Comparison of ENCODE assay signal across 20 cellular contexts in genomic region chr22:28118957-28119631, GRCh38.
DNase-seq lines count a peak whose midpoint lies in the region; ATAC-seq, FAIRE-seq and TF ChIP-seq lines count a peak whose summit lies in the region.
"Had no signal": no experiment of that assay in that cellular context is flagged by ENCODE, and none has a peak within 500 bp of the region (broad histone marks: within the 10 kb centered on the region; RNA-seq: fewer than 3 reads in every experiment).

No MANE protein-coding gene starts in this region.

- H3K9ac ChIP-seq in keratinocyte (ENCODE audit: control insufficient read depth, extremely low read depth, insufficient read depth, low read length), result no peak overlapping the region
- H3K9ac ChIP-seq: BLaER1 had no signal

- H3K4me3 ChIP-seq in heart left ventricle, result no peak overlapping the region
- H3K4me3 ChIP-seq in keratinocyte (ENCODE audit: control insufficient read depth in 2 of 3, extremely low read depth in 1 of 3, insufficient read depth in 2 of 3, low read depth in 1 of 3, low read length in 3 of 3), result no peak overlapping the region
- no peak overlapping the region for H3K4me3 ChIP-seq in psoas muscle
- H3K4me3 ChIP-seq: BLaER1, GM12878, GM23338 had no signal

- dilution Hi-C loops in keratinocyte (cut with MboI; ENCODE audit: extremely low pct_ligation_motif_present, low sequenced_read_pairs), result no loop called here

- H3K36me3 ChIP-seq in heart left ventricle (no peaks in the 10 kb centered on the region), keratinocyte (ENCODE audit: control insufficient read depth in 2 of 2, extremely low read depth in 1 of 2, insufficient read depth in 2 of 2, low read length in 2 of 2) (no peaks in the 10 kb centered on the region), psoas muscle (ENCODE audit: insufficient read depth in 1 of 2, low read depth in 1 of 2) (no peaks in the 10 kb centered on the region)
- H3K36me3 ChIP-seq: BLaER1 had no signal

- TF ChIP-seq CTCF in heart left ventricle (IDR thresholded peaks at IDR 0.05) (no peak), keratinocyte (optimal IDR thresholded peaks at IDR 0.05 in 1 of 3, IDR thresholded peaks at IDR 0.05 in 1 of 3, conservative IDR thresholded peaks at IDR 0.05 in 1 of 3; ENCODE audit: extremely low read depth in 1 of 3, insufficient read depth in 2 of 3, low read length in 3 of 3) (no peak), psoas muscle (IDR thresholded peaks at IDR 0.05) (no peak), GM10266 (IDR thresholded peaks at IDR 0.05; ENCODE audit: control insufficient read depth, insufficient read depth, low read depth, missing control alignments) (no peak)

- intact Hi-C loops in left ventricle myocardium superior (cut with micrococcal nuclease), result no loop called here
- intact Hi-C loops in heart left ventricle (cut with DNase I), result loop anchor here in 2 of 10 donors (10.0 kb wide), 3 partner anchors 116 to 476 kb away; no protein-coding TSS in a partner anchor
- intact Hi-C loops in psoas muscle (cut with DNase I), result loop anchor here (10.0 kb wide), 2 partner anchors 94 to 326 kb away; no protein-coding TSS in a partner anchor

- H3K27me3 ChIP-seq in heart left ventricle (no peaks in the 10 kb centered on the region), keratinocyte (ENCODE audit: control insufficient read depth, extremely low read depth, insufficient read depth, low read length) (no peaks in the 10 kb centered on the region), psoas muscle (ENCODE audit: insufficient read depth in 3 of 3, low read length in 2 of 3) (no peaks in the 10 kb centered on the region)
- H3K27me3 ChIP-seq: BLaER1 had no signal

- peaks cover 0 to 42% (median 19%) of the 10 kb centered on the region in 12 donors for H3K4me1 ChIP-seq in heart left ventricle
- peaks cover 31% of the 10 kb centered on the region for H3K4me1 ChIP-seq in keratinocyte (ENCODE audit: control insufficient read depth, extremely low read depth, insufficient read depth, low read length)
- peaks cover 30% of the 10 kb centered on the region for H3K4me1 ChIP-seq in psoas muscle
- H3K4me1 ChIP-seq: BLaER1, Caco-2 had no signal

- H3K9me3 ChIP-seq in heart left ventricle (no peaks in the 10 kb centered on the region), keratinocyte (ENCODE audit: control insufficient read depth, low read depth, low read length) (no peaks in the 10 kb centered on the region), psoas muscle (no peaks in the 10 kb centered on the region)
- H3K9me3 ChIP-seq: BLaER1, Caco-2 had no signal

- no peak overlapping the region for H2AFZ ChIP-seq in keratinocyte (ENCODE audit: control insufficient read depth, low read length)
- H2AFZ ChIP-seq: GM23338 had no signal

- 66 to 81% (median 75%) methylated on average over 2 of the region's 2 CpGs for WGBS in heart left ventricle, 4 donors
- WGBS in psoas muscle, 3 donors, result 31 to 63% (median 33%) methylated on average over 2 of the region's 2 CpGs

- peak; percentile 45 for ATAC-seq in left ventricle myocardium superior
- ATAC-seq in heart left ventricle, result no peak
- ATAC-seq in psoas muscle, result peak in 3 of 4 donors; percentile 73 to 79 (median 77)
- ATAC-seq in GM21576 (IDR thresholded peaks at IDR 0.05; ENCODE audit: unreplicated experiment), result no peak
- ATAC-seq: CD8-positive, alpha-beta T cell; GM12878; GM23338; HCT116 had no signal

- H3K9me1 ChIP-seq in keratinocyte (ENCODE audit: control insufficient read depth, extremely low read depth, insufficient read depth, low read length), result no peaks in the 10 kb centered on the region

- TF ChIP-seq POLR2A in heart left ventricle (IDR thresholded peaks at IDR 0.05), result no peak

- peak overlapping the region in 4 of 12 donors; percentile 9 to 51 (median 30) for H3K27ac ChIP-seq in heart left ventricle
- H3K27ac ChIP-seq in keratinocyte (ENCODE audit: control insufficient read depth, insufficient read depth, low read length), result no peak overlapping the region
- H3K27ac ChIP-seq in psoas muscle, result peak overlapping the region; percentile 23
- H3K27ac ChIP-seq: BLaER1, C4-2B had no signal

- H4K20me1 ChIP-seq in keratinocyte (ENCODE audit: control insufficient read depth, extremely low read depth, insufficient read depth, low read length), result no peaks in the 10 kb centered on the region
- H4K20me1 ChIP-seq: BLaER1 had no signal

- no peak overlapping the region for H3K4me2 ChIP-seq in keratinocyte (ENCODE audit: control insufficient read depth, extremely low read depth, insufficient read depth, low read depth, low read length)
- H3K4me2 ChIP-seq: BLaER1, GM23338 had no signal

- DNase-seq in left ventricle myocardium superior (no peak), heart left ventricle (no peak), keratinocyte (ENCODE audit: low read depth, low spot score) (no peak), psoas muscle (no peak), GM10266 (ENCODE audit: extremely low spot score) (no peak), midbrain (lab: John Stamatoyannopoulos, UW) (no peak)
- DNase-seq: Caco-2; CD4-positive, CD25-positive, alpha-beta regulatory T cell; CD8-positive, alpha-beta T cell; DMS153; DND-41; H9 had no signal

- no peaks in the 10 kb centered on the region for H3K79me2 ChIP-seq in keratinocyte (ENCODE audit: control insufficient read depth, insufficient read depth, low read length)

- peak; percentile 34 for FAIRE-seq in keratinocyte (lab: Jason Lieb, UNC)
- FAIRE-seq: G401.6, GM12878, GM19239 had no signal

Comparison
In these comparisons a context has a peak if more than half of its experiments do, and no peak if none do; other contexts are left out.
1. ATAC-seq: peak in left ventricle myocardium superior (single experiment) and psoas muscle (3 of 4); none in heart left ventricle (0 of 4) and GM21576 (single experiment).